ENCODE assay signal across 16 cellular contexts in genomic region chr14:104320611-104321086, GRCh38.
DNase-seq lines count a peak whose midpoint lies in the region; ATAC-seq and TF ChIP-seq lines count a peak whose summit lies in the region.
"Had no signal": no experiment of that assay in that cellular context is flagged by ENCODE, and none has a peak within 500 bp of the region (broad histone marks: within the 10 kb centered on the region; RNA-seq: fewer than 3 reads in every experiment).

No MANE protein-coding gene starts in this region.

- CTCF ChIA-PET in IMR-90 (lab: Yijun Ruan, JAX) = no interaction called here

- no peak for TF ChIP-seq EP300 in sigmoid colon (IDR thresholded peaks at IDR 0.05)

- H3K27me3 Mint-ChIP-seq in HFFc6 (ENCODE audit: insufficient read depth) = no peaks in the 10 kb centered on the region; the same call in 1 of the 2 replicates

- no peak for TF ChIP-seq RAD21 in IMR-90 (IDR thresholded peaks at IDR 0.05; ENCODE audit: low read length)

- no peak overlapping the region for H3K27ac Mint-ChIP-seq in HFFc6
- H3K27ac Mint-ChIP-seq: dendritic cell treated with granulocyte-macrophage colony-stimulating factor and Interleukin-4, amounts not matched to agents 40 ng/mL and 50 ng/mL, for 4 days had no signal

- peaks cover 16% of the 10 kb centered on the region for H3K9me3 Mint-ChIP-seq in HFFc6
- H3K9me3 Mint-ChIP-seq: dendritic cell treated with granulocyte-macrophage colony-stimulating factor and Interleukin-4, amounts not matched to agents 40 ng/mL and 50 ng/mL, for 4 days had no signal

- no peak for ATAC-seq in IMR-90 (ENCODE audit: low read depth)
- peak; percentile 10 for ATAC-seq in left colon
- no peak for ATAC-seq in HG03432 (IDR thresholded peaks at IDR 0.05; ENCODE audit: unreplicated experiment)

- H3K27ac ChIP-seq in IMR-90 (ENCODE audit: insufficient read depth, low read length) (no peak overlapping the region), sigmoid colon (no peak overlapping the region)

- H2BK20ac ChIP-seq in IMR-90 (ENCODE audit: low read depth, low read length) = no peak overlapping the region

- no peak overlapping the region for H4K5ac ChIP-seq in IMR-90 (ENCODE audit: low read depth, low read length)

- 12% methylated on average over 8 of the region's 20 CpGs; no CpG with 5 or more reads in 1 of the 2 experiments for WGBS in IMR-90 (ENCODE audit: extremely low coverage in 2 of 2, insufficient read length in 1 of 2), 2 experiments
- 10 to 29% methylated on average over 20 of the region's 20 CpGs for WGBS in sigmoid colon, 2 donors

- no peak overlapping the region for H2AFZ ChIP-seq in IMR-90 (replicated peaks; ENCODE audit: low read length, poor library complexity)

- H2BK120ac ChIP-seq in IMR-90 (ENCODE audit: low read depth, low read length) = no peak overlapping the region

- H3K9me1 ChIP-seq in IMR-90 (ENCODE audit: insufficient read depth, low read length) = no peaks in the 10 kb centered on the region

- H3K36me3 ChIP-seq in IMR-90 (ENCODE audit: control insufficient read depth, insufficient read depth, low read length) = no peaks in the 10 kb centered on the region
- H3K36me3 ChIP-seq in sigmoid colon = no peaks in the 10 kb centered on the region

- H3K4me1 Mint-ChIP-seq in HFFc6 (ENCODE audit: low read depth) = no peaks in the 10 kb centered on the region

- H3K4me1 ChIP-seq in IMR-90 (ENCODE audit: control insufficient read depth, insufficient read depth, low read length) (no peaks in the 10 kb centered on the region), sigmoid colon (peaks cover 0 to 35% (median 19%) of the 10 kb centered on the region in 4 donors)

- no peaks in the 10 kb centered on the region for H4K20me1 ChIP-seq in IMR-90 (ENCODE audit: insufficient read depth, low read length)

- no peak overlapping the region for H3K9ac ChIP-seq in IMR-90 (ENCODE audit: low read depth, low read length)

- no peaks in the 10 kb centered on the region for H3K79me1 ChIP-seq in IMR-90 (ENCODE audit: low read depth in 1 of 2, low read length in 2 of 2)

- no peak overlapping the region for H3K4ac ChIP-seq in IMR-90 (ENCODE audit: low read depth, low read length)

- H2BK15ac ChIP-seq in IMR-90 (ENCODE audit: low read depth, low read length) = no peak overlapping the region

- H3K27me3 ChIP-seq in IMR-90 (ENCODE audit: control insufficient read depth, insufficient read depth, low read length) (no peaks in the 10 kb centered on the region), sigmoid colon (peaks cover 0 to 38% (median 0%) of the 10 kb centered on the region in 3 donors)

- no peak overlapping the region for H3K18ac ChIP-seq in IMR-90 (ENCODE audit: low read depth, low read length)

- no peak overlapping the region for H3K4me3 Mint-ChIP-seq in HFFc6
- H3K4me3 Mint-ChIP-seq: dendritic cell treated with granulocyte-macrophage colony-stimulating factor and Interleukin-4, amounts not matched to agents 40 ng/mL and 50 ng/mL, for 4 days had no signal

- peak; percentile 7 for DNase-seq in activated CD8-positive, alpha-beta memory T cell treated with anti-CD3 and anti-CD28 coated beads, Interleukin-2, amount 50 U/mL, for 4 hours
- DNase-seq in activated CD8-positive, alpha-beta memory T cell treated with anti-CD3 and anti-CD28 coated beads, Interleukin-2, amount 50 U/mL, for 48 hours = no peak
- DNase-seq in IMR-90 = no peak
- DNase-seq in left colon = peak; percentile 9 to 24
- peak; percentile 61 for DNase-seq in sigmoid colon
- DNase-seq in SKM-1 treated with dmso at 0.1 percent for 144 hours (lab: John Stamatoyannopoulos, UW; ENCODE audit: unreplicated experiment) = no peak
- DNase-seq in HFFc6 = no peak
- DNase-seq: DMS79; NCI-H1092 treated with DMSO at 0.1 percent for 48 hours; NCI-H2029; NCI-H446 treated with DMSO at 0.1 percent for 48 hours; NK-92 treated with Interleukin-12 subunit alpha and Interleukin-12 subunit beta, amount 100 ng/mL, for 24 hours; stimulated activated CD4-positive, alpha-beta T cell treated with anti-CD3 and anti-CD28 coated beads, Interleukin-12 subunit alpha, Interleukin-12 subunit beta, amount 100 ng/mL, for 4 hours; trophoblast cell had no signal

- H2AK9ac ChIP-seq in IMR-90 (replicated peaks; ENCODE audit: low read depth, low read length, poor library complexity) = peak overlapping the region; percentile 65

- POLR2A ChIA-PET in IMR-90 (lab: Charles Lee; ENCODE audit: unreplicated experiment) = no interaction called here

- no peak overlapping the region for H4K91ac ChIP-seq in IMR-90 (ENCODE audit: insufficient read depth, low read depth, low read length)

- H2AK5ac ChIP-seq in IMR-90 (ENCODE audit: low read depth, low read length) = no peak overlapping the region

- peaks cover 58% of the 10 kb centered on the region for H3K9me3 ChIP-seq in IMR-90 (ENCODE audit: control insufficient read depth, insufficient read depth, low read length)
- no peaks in the 10 kb centered on the region for H3K9me3 ChIP-seq in sigmoid colon

- dilution Hi-C loops in IMR-90 (cut with HindIII; ENCODE audit: low sequenced_read_pairs, unreplicated experiment) = no loop called here

- in situ Hi-C loops in IMR-90 (cut with MboI; ENCODE audit: low sequenced_read_pairs) = no loop called here

- H3K23ac ChIP-seq in IMR-90 (ENCODE audit: low read depth, low read length) = no peak overlapping the region

- TF ChIP-seq POLR2A in IMR-90 (IDR thresholded peaks at IDR 0.05; ENCODE audit: low read depth, low read length) = no peak
- no peak for TF ChIP-seq POLR2A in sigmoid colon (IDR thresholded peaks at IDR 0.05)

- no peak overlapping the region for H3K14ac ChIP-seq in IMR-90 (replicated peaks; ENCODE audit: low read depth, low read length)

- intact Hi-C loops in IMR-90 (cut with micrococcal nuclease) = no loop called here
- intact Hi-C loops in left colon (cut with DNase I, micrococcal nuclease) = no loop called here
- intact Hi-C loops in sigmoid colon (cut with DNase I) = loop anchor here (10.0 kb wide), 1 partner anchor 104 kb away; no protein-coding TSS in a partner anchor

- H3K4me2 ChIP-seq in IMR-90 (ENCODE audit: low read depth, low read length) = no peak overlapping the region

- TF ChIP-seq CTCF in IMR-90 (conservative IDR thresholded peaks at IDR 0.05; ENCODE audit: low read depth, low read length) (no peak), sigmoid colon (IDR thresholded peaks at IDR 0.05) (no peak), HFFc6 (IDR thresholded peaks at IDR 0.05) (no peak)

- H2BK5ac ChIP-seq in IMR-90 (ENCODE audit: low read depth, low read length, poor library complexity, severe bottlenecking) = no peak overlapping the region

- H4K8ac ChIP-seq in IMR-90 (ENCODE audit: low read depth in 2 of 2, low read length in 2 of 2) = no peak overlapping the region

- H3K36me3 Mint-ChIP-seq in HFFc6 (ENCODE audit: low read depth) = 0 out of 2 replicates have a peak, but pooled peaks cover 5% of the 10 kb centered on the region

- no peak overlapping the region for H3K56ac ChIP-seq in IMR-90 (ENCODE audit: extremely low read depth, insufficient read depth, low read length)

- no TSS peak for BruUV-seq in IMR-90 (replicated peaks; lab: Mats Ljungman, UMichigan)

- H3K4me3 ChIP-seq in IMR-90 (ENCODE audit: insufficient read depth, low read depth, low read length) = no peak overlapping the region
- H3K4me3 ChIP-seq in sigmoid colon = no peak overlapping the region

TF ChIP-seq in IMR-90, 13 proteins besides CTCF, POLR2A, EP300 and RAD21:
- TF ChIP-seq FOS (IDR thresholded peaks at IDR 0.05; ENCODE audit: low read depth, low read length) = no peak
- no peak for TF ChIP-seq MAZ (IDR thresholded peaks at IDR 0.05; ENCODE audit: borderline replicate concordance, low read depth, low read length)
- no peak for TF ChIP-seq ELK1 (IDR thresholded peaks at IDR 0.05; ENCODE audit: borderline replicate concordance, low read depth, low read length)
- TF ChIP-seq BHLHE40 (IDR thresholded peaks at IDR 0.05; ENCODE audit: low read depth, low read length) = no peak
- no peak for TF ChIP-seq CHD1 (IDR thresholded peaks at IDR 0.05; ENCODE audit: low read depth, low read length)
- TF ChIP-seq MXI1 (IDR thresholded peaks at IDR 0.05; ENCODE audit: borderline replicate concordance, low read depth, low read length) = no peak
- TF ChIP-seq MAFK (IDR thresholded peaks at IDR 0.05; ENCODE audit: low read depth, low read length) = no peak

Comparison
In these comparisons a context has a peak if more than half of its experiments do, and no peak if none do; other contexts are left out.
1. DNase-seq: peak in activated CD8-positive, alpha-beta memory T cell treated with anti-CD3 and anti-CD28 coated beads, Interleukin-2, amount 50 U/mL, for 4 hours (single experiment), left colon (2 of 2) and sigmoid colon (single experiment); none in activated CD8-positive, alpha-beta memory T cell treated with anti-CD3 and anti-CD28 coated beads, Interleukin-2, amount 50 U/mL, for 48 hours (single experiment), IMR-90 (single experiment), SKM-1 treated with dmso at 0.1 percent for 144 hours (single experiment) and HFFc6 (single experiment).